ENCODE assay signal across 9 cellular contexts in the genomic region with DNA sequence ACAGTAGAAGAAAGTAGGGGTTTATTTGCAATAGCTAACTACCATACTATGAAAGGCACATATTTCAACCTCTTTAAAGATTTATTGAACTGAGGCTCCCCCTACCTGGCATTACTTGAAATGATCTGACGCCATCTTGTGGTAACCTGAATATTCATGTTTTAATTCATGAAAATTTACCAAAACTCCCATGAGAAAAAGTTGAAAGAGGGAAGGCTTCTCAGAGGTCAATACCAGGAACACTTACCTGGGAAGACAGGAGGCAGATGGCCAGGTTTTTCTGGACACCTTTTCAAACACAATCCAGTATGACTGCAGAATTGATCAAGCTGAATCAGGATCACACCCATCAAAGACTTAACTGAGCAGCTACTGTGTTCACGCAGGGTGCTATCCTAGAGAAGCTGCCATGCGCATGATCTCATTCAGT. TPM values are rescaled to one million over a fixed set of nuclear protein-coding genes. Genes with fewer than 3 reads are reported as not detected.
DNase-seq lines count a peak whose midpoint lies in the region; ATAC-seq and TF ChIP-seq lines count a peak whose summit lies in the region.
"Had no signal": no experiment of that assay in that cellular context is flagged by ENCODE, and none has a peak within 500 bp of the region (broad histone marks: within the 10 kb centered on the region; RNA-seq: fewer than 3 reads in every experiment).

No MANE protein-coding gene starts in this region.

- peaks cover 23% of the 10 kb centered on the region for H3K4me1 Mint-ChIP-seq in nephron

- H3K27me3 ChIP-seq in BE2C, result no peaks in the 10 kb centered on the region

- peak; percentile 92 for TF ChIP-seq CTCF in BE2C (IDR thresholded peaks at IDR 0.05; ENCODE audit: low read depth, low read length)
- peak; percentile 67 to 80 (median 71) for TF ChIP-seq CTCF in nephron (IDR thresholded peaks at IDR 0.05; ENCODE audit: unreplicated experiment in 3 of 3)

- peaks cover 9% of the 10 kb centered on the region for H3K36me3 Mint-ChIP-seq in nephron (ENCODE audit: low read depth)

- H3K9me3 Mint-ChIP-seq in nephron, result no peaks in the 10 kb centered on the region

- no peaks in the 10 kb centered on the region for H3K27me3 Mint-ChIP-seq in nephron (ENCODE audit: low read depth)

- peak; percentile 11 for DNase-seq in BE2C
- DNase-seq in NOMO-1 treated with dmso at 0.1 percent for 144 hours (lab: John Stamatoyannopoulos, UW; ENCODE audit: unreplicated experiment), result peak; percentile 5
- DNase-seq in dedifferentiated amniotic fluid mesenchymal stem cell (ENCODE audit: extremely low spot score), result peak; percentile 67
- no peak for DNase-seq in mesenteric fat pad (ENCODE audit: low spot score)
- no peak for DNase-seq in NCI-H128 (lab: John Stamatoyannopoulos, UW; ENCODE audit: unreplicated experiment)
- DNase-seq: left cardiac atrium had no signal

- ATAC-seq in GM18868 (IDR thresholded peaks at IDR 0.05; ENCODE audit: unreplicated experiment) (peak; percentile 74), HG03378 (IDR thresholded peaks at IDR 0.05; ENCODE audit: unreplicated experiment) (peak; percentile 81)

- H3K36me3 ChIP-seq in BE2C, result no peaks in the 10 kb centered on the region

- no peak overlapping the region for H3K4me3 Mint-ChIP-seq in nephron

- H3K4me1 ChIP-seq in BE2C, result no peaks in the 10 kb centered on the region

- no peak overlapping the region for H3K4me3 ChIP-seq in BE2C (ENCODE audit: low read depth, low read length)

- H3K27ac Mint-ChIP-seq in nephron, result peak overlapping the region in 1 of 3 experiments; percentile 3

- H3K9me3 ChIP-seq in BE2C, result no peaks in the 10 kb centered on the region

RNA-seq across cellular contexts. Expression of gene PRELID2, which starts 9.4 kb away (rescaled TPM):
- 0.45 TPM for polyA plus RNA-seq in BE2C (2012; ENCODE audit: insufficient read depth, insufficient read length, low read depth)
- total RNA-seq in mesenteric fat pad, result 7.7 TPM

RNA-seq across cellular contexts. Expression of gene GRXCR2, which starts 47.0 kb away (rescaled TPM):
- not detected for polyA plus RNA-seq in BE2C (2012; ENCODE audit: insufficient read depth, insufficient read length, low read depth)
- total RNA-seq in mesenteric fat pad, result not detected

Comparison
In these comparisons a context has a peak if more than half of its experiments do, and no peak if none do; other contexts are left out.
1. DNase-seq: peak in BE2C (single experiment), NOMO-1 treated with dmso at 0.1 percent for 144 hours (single experiment) and dedifferentiated amniotic fluid mesenchymal stem cell (single experiment); none in mesenteric fat pad (single experiment) and NCI-H128 (single experiment).